In the genomic region with DNA sequence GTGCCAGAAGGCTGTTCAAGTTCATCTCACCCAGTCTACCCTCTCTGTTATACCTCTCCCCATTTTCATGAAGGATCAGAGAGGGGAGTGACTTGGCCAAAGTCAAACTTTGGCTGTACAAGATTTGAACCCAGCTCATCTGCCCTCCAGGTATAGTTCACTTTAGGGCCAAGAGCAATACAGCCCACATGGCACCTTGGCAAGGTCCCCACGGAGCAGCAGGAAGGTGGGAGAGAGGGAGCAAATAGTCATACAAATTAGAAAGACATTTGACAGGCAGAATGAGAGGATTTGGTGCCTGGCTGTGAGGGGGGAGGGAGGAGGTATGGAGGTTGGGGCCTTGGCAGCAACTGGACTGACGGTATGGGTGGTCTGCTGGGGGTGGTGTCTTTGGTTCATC, we compare ENCODE assay signal across 15 cellular contexts. TPM values are rescaled to one million over a fixed set of nuclear protein-coding genes. Genes with fewer than 3 reads are reported as not detected.
DNase-seq lines count a peak whose midpoint lies in the region; ATAC-seq and TF ChIP-seq lines count a peak whose summit lies in the region.
"Had no signal": no experiment of that assay in that cellular context is flagged by ENCODE, and none has a peak within 500 bp of the region (broad histone marks: within the 10 kb centered on the region; RNA-seq: fewer than 3 reads in every experiment).

No MANE protein-coding gene starts in this region.

- H3K36me3 ChIP-seq in suprapubic skin = no peaks in the 10 kb centered on the region
- H3K36me3 ChIP-seq in mesendoderm (ENCODE audit: control insufficient read depth, insufficient read depth, low read length) = no peaks in the 10 kb centered on the region
- H3K36me3 ChIP-seq: tibial artery had no signal

- intact Hi-C loops in activated CD4-positive, alpha-beta T cell treated with anti-CD3 and anti-CD28 coated beads, Interleukin-2, amount 10 ng/mL, durations not matched to agents 24 days and 14 days (cut with micrococcal nuclease) = loop anchor here (5.0 kb wide), 3 partner anchors 33 to 107 kb away; no protein-coding TSS in a partner anchor
- intact Hi-C loops in dorsolateral prefrontal cortex (cut with DNase I) (no loop called here), posterior vena cava (cut with DNase I) (no loop called here)

- H2BK15ac ChIP-seq in mesendoderm (replicated peaks; ENCODE audit: low read depth) = no peak overlapping the region

- H3K79me2 ChIP-seq in mesendoderm (ENCODE audit: control insufficient read depth, insufficient read depth, low read length) = no peaks in the 10 kb centered on the region

- H3K36me3 Mint-ChIP-seq in activated CD4-positive, alpha-beta T cell treated with anti-CD3 and anti-CD28 coated beads, Interleukin-2, amount 10 ng/mL, durations not matched to agents 24 days and 14 days (ENCODE audit: low read depth) = no peaks in the 10 kb centered on the region
- no peaks in the 10 kb centered on the region for H3K36me3 Mint-ChIP-seq in WTC11

- H3K4me3 ChIP-seq in dorsolateral prefrontal cortex (peak overlapping the region in 55 of 59 donors; percentile 50 to 81 (median 66)), suprapubic skin (no peak overlapping the region), mesendoderm (ENCODE audit: low read length) (no peak overlapping the region)
- H3K4me3 ChIP-seq: tibial artery had no signal

- DNase-seq in activated CD4-positive, alpha-beta T cell treated with anti-CD3 and anti-CD28 coated beads, Interleukin-2, amount 10 ng/mL, durations not matched to agents 24 days and 14 days = no peak
- DNase-seq in activated CD4-positive, alpha-beta T cell treated with anti-CD3 and anti-CD28 coated beads for 48 hours = no peak
- no peak for DNase-seq in WTC11 (ENCODE audit: low spot score)
- DNase-seq in dorsolateral prefrontal cortex = no peak
- DNase-seq in posterior vena cava (ENCODE audit: low spot score) = peak; percentile 34
- DNase-seq in SIG-M5 treated with dmso at 0.1 percent for 504 hours (lab: John Stamatoyannopoulos, UW; ENCODE audit: unreplicated experiment) = no peak
- no peak for DNase-seq in suprapubic skin (ENCODE audit: low spot score in 2 of 2)
- no peak for DNase-seq in mesendoderm
- DNase-seq: EL, foreskin fibroblast, NCI-H345, tibial artery had no signal

- H4K5ac ChIP-seq in mesendoderm (ENCODE audit: low read length) = no peak overlapping the region

- no peak for TF ChIP-seq CTCF in WTC11 (IDR thresholded peaks at IDR 0.05)
- no peak for TF ChIP-seq CTCF in dorsolateral prefrontal cortex (IDR thresholded peaks at IDR 0.05 in 54 of 56, conservative IDR thresholded peaks at IDR 0.05 in 2 of 56; ENCODE audit: low read depth in 1 of 56, partially characterized antibody in 56 of 56)
- TF ChIP-seq CTCF in suprapubic skin (IDR thresholded peaks at IDR 0.05) = no peak

- H2BK120ac ChIP-seq in mesendoderm (ENCODE audit: low read depth, low read length) = no peak overlapping the region

- no peaks in the 10 kb centered on the region for H3K79me1 ChIP-seq in mesendoderm (ENCODE audit: low read length)

- no peak for TF ChIP-seq POLR2A in suprapubic skin (IDR thresholded peaks at IDR 0.05)

- no peak overlapping the region for H3K9ac ChIP-seq in mesendoderm (ENCODE audit: low read length)

- peak overlapping the region in 46 of 59 donors; percentile 6 to 95 (median 75) for H3K27ac ChIP-seq in dorsolateral prefrontal cortex
- no peak overlapping the region for H3K27ac ChIP-seq in suprapubic skin
- no peak overlapping the region for H3K27ac ChIP-seq in mesendoderm (ENCODE audit: low read depth, low read length)
- H3K27ac ChIP-seq: tibial artery had no signal

- H3K4me2 ChIP-seq in mesendoderm (ENCODE audit: low read length) = no peak overlapping the region

- peak overlapping the region; percentile 25 for H3K27ac Mint-ChIP-seq in activated CD4-positive, alpha-beta T cell treated with anti-CD3 and anti-CD28 coated beads, Interleukin-2, amount 10 ng/mL, durations not matched to agents 24 days and 14 days
- H3K27ac Mint-ChIP-seq in WTC11 = no peak overlapping the region

- no peak overlapping the region for H2AK5ac ChIP-seq in mesendoderm (ENCODE audit: low read length)

- peaks cover 27% of the 10 kb centered on the region for H3K4me1 Mint-ChIP-seq in activated CD4-positive, alpha-beta T cell treated with anti-CD3 and anti-CD28 coated beads, Interleukin-2, amount 10 ng/mL, durations not matched to agents 24 days and 14 days
- peaks cover 4% of the 10 kb centered on the region for H3K4me1 Mint-ChIP-seq in WTC11

- CTCF ChIA-PET in WTC11 (lab: Charles Lee) = interaction anchor here (0.5 to 6.6 kb wide), 6 partner anchors 12 to 514 kb away, joined by 3 to 58 read pairs (median 11); a partner anchor contains a TSS

- no peak overlapping the region for H3K56ac ChIP-seq in mesendoderm (ENCODE audit: low read length)

- H4K8ac ChIP-seq in mesendoderm (ENCODE audit: low read depth, low read length) = no peak overlapping the region

- H3K4me1 ChIP-seq in suprapubic skin = peaks cover 19% of the 10 kb centered on the region
- no peaks in the 10 kb centered on the region for H3K4me1 ChIP-seq in mesendoderm (ENCODE audit: control insufficient read depth, low read depth, low read length)

- H3K27me3 ChIP-seq in dorsolateral prefrontal cortex = peaks cover 0 to 5% (median 0%) of the 10 kb centered on the region in 45 donors
- H3K27me3 ChIP-seq in suprapubic skin = peaks cover 78% of the 10 kb centered on the region
- H3K27me3 ChIP-seq in mesendoderm (ENCODE audit: insufficient read depth, low read length, poor library complexity) = peaks cover 61% of the 10 kb centered on the region

- POLR2A ChIA-PET in WTC11 (lab: Charles Lee) = no interaction called here

- H3K27me3 Mint-ChIP-seq in activated CD4-positive, alpha-beta T cell treated with anti-CD3 and anti-CD28 coated beads, Interleukin-2, amount 10 ng/mL, durations not matched to agents 24 days and 14 days = peaks cover 48% of the 10 kb centered on the region
- H3K27me3 Mint-ChIP-seq in WTC11 (ENCODE audit: low read depth) = peaks cover 100% of the 10 kb centered on the region

- no peak overlapping the region for H3K18ac ChIP-seq in mesendoderm (ENCODE audit: low read length)

- H3K9me3 ChIP-seq in suprapubic skin = no peaks in the 10 kb centered on the region
- H3K9me3 ChIP-seq: tibial artery had no signal

- no peak overlapping the region for H3K4ac ChIP-seq in mesendoderm (ENCODE audit: low read depth, low read length)

- WGBS in suprapubic skin = 34% methylated on average over 2 of the region's 2 CpGs
- WGBS in mesendoderm (ENCODE audit: extremely low coverage, insufficient coverage, low lambda C conversion rate) = no CpG with 5 or more reads among the region's 2 CpGs

- no peak for ATAC-seq in WTC11
- ATAC-seq: Right ventricle myocardium inferior had no signal

- H3K4me3 Mint-ChIP-seq in activated CD4-positive, alpha-beta T cell treated with anti-CD3 and anti-CD28 coated beads, Interleukin-2, amount 10 ng/mL, durations not matched to agents 24 days and 14 days = peak overlapping the region; percentile 87
- H3K4me3 Mint-ChIP-seq in WTC11 = peak overlapping the region; percentile 59; the same call in 1 of the 2 replicates

- no peak for TF ChIP-seq EP300 in suprapubic skin (IDR thresholded peaks at IDR 0.05)

- H3K23ac ChIP-seq in mesendoderm (ENCODE audit: low read length) = no peak overlapping the region

- H2BK5ac ChIP-seq in mesendoderm (ENCODE audit: low read length) = no peak overlapping the region

- no peaks in the 10 kb centered on the region for H3K9me3 Mint-ChIP-seq in activated CD4-positive, alpha-beta T cell treated with anti-CD3 and anti-CD28 coated beads, Interleukin-2, amount 10 ng/mL, durations not matched to agents 24 days and 14 days
- H3K9me3 Mint-ChIP-seq in WTC11 = no peaks in the 10 kb centered on the region

RNA-seq across cellular contexts. Expression of a gene that starts 1.0 kb away (rescaled TPM):
- 0.38 and 0.44 TPM in 2 replicates for total RNA-seq in activated CD4-positive, alpha-beta T cell treated with anti-CD3 and anti-CD28 coated beads, Interleukin-2, amount 10 ng/mL, durations not matched to agents 24 days and 14 days
- total RNA-seq in WTC11 (2021) = 0.50 to 0.80 TPM (median 0.60 TPM) in 3 replicates
- 100 to 1,000 TPM in 102 of 120 experiments, 10 to 100 TPM in 18; 40.8 to 217 (median 131) TPM for total RNA-seq in dorsolateral prefrontal cortex
- under 1 TPM in 1 of 2 donors, not detected in 1; 0.09 TPM for total RNA-seq in posterior vena cava
- total RNA-seq in suprapubic skin = under 1 TPM in 1 of 4 donors, not detected in 3; 0.55 TPM
- 0.07 TPM for polyA plus RNA-seq in mesendoderm (2013, experiment 1 of 2)
- polyA plus RNA-seq in mesendoderm (2013, experiment 2 of 2) = 0.06 TPM
- total RNA-seq: liver had no signal
- polyA plus RNA-seq: liver had no signal

RNA-seq across cellular contexts. Expression of a gene that starts 18.3 kb away (rescaled TPM):
- 0.31 and 0.56 TPM in 2 replicates for total RNA-seq in activated CD4-positive, alpha-beta T cell treated with anti-CD3 and anti-CD28 coated beads, Interleukin-2, amount 10 ng/mL, durations not matched to agents 24 days and 14 days
- total RNA-seq in WTC11 (2021) (not detected in 3 replicates), dorsolateral prefrontal cortex (10 to 100 TPM in 118 of 120 experiments, 1 to 10 TPM in 2; 6.5 to 30.5 (median 16.7) TPM), posterior vena cava (1 to 10 TPM in 1 of 2 donors, under 1 TPM in 1; 0.71 to 1.1 TPM), suprapubic skin (not detected)
- not detected for polyA plus RNA-seq in mesendoderm (2013, experiment 1 of 2)
- polyA plus RNA-seq in mesendoderm (2013, experiment 2 of 2) = not detected

RNA-seq across cellular contexts. Expression of a gene that starts 48.5 kb away (rescaled TPM):
- total RNA-seq in activated CD4-positive, alpha-beta T cell treated with anti-CD3 and anti-CD28 coated beads, Interleukin-2, amount 10 ng/mL, durations not matched to agents 24 days and 14 days = 71.3 and 76.7 TPM in 2 replicates
- total RNA-seq in WTC11 (2021) (42.5 to 50.7 TPM (median 48.9 TPM) in 3 replicates), dorsolateral prefrontal cortex (10 to 100 TPM; 25.6 to 57.3 (median 44.4) TPM), posterior vena cava (10 to 100 TPM; 29.0 to 45.9 TPM), suprapubic skin (10 to 100 TPM; 27.0 to 40.6 (median 28.5) TPM)
- polyA plus RNA-seq in mesendoderm (2013, experiment 1 of 2) = 26.9 TPM
- 26.4 TPM for polyA plus RNA-seq in mesendoderm (2013, experiment 2 of 2)

RNA-seq across cellular contexts. Expression of a gene that starts 50.8 kb away (rescaled TPM):
- not detected in 2 replicates for total RNA-seq in activated CD4-positive, alpha-beta T cell treated with anti-CD3 and anti-CD28 coated beads, Interleukin-2, amount 10 ng/mL, durations not matched to agents 24 days and 14 days
- total RNA-seq in WTC11 (2021) = 2.3 to 3.6 TPM (median 3.2 TPM) in 3 replicates
- total RNA-seq in dorsolateral prefrontal cortex = 10 to 100 TPM in 6 of 120 experiments, 1 to 10 TPM in 114; 1.6 to 14.9 (median 4.3) TPM
- 10 to 100 TPM; 25.2 to 47.1 TPM for total RNA-seq in posterior vena cava
- total RNA-seq in suprapubic skin = 1 to 10 TPM; 1.3 to 3.0 (median 1.8) TPM
- polyA plus RNA-seq in mesendoderm (2013, experiment 1 of 2) = 0.41 TPM
- 0.41 TPM for polyA plus RNA-seq in mesendoderm (2013, experiment 2 of 2)
- total RNA-seq: H4 had no signal

Comparison
In these comparisons a context has a peak if more than half of its experiments do, and no peak if none do; other contexts are left out.
1. H3K27ac ChIP-seq: peak in dorsolateral prefrontal cortex (46 of 59); none in suprapubic skin (single experiment) and mesendoderm (single experiment).
2. H3K4me3 ChIP-seq: peak in dorsolateral prefrontal cortex (55 of 59); none in suprapubic skin (single experiment) and mesendoderm (single experiment).
3. RNA of a gene that starts 1.0 kb away (total RNA-seq): 40.8 to 217 TPM in dorsolateral prefrontal cortex; 0.50 to 0.80 TPM in WTC11, 0.38 to 0.44 TPM in activated CD4-positive, alpha-beta T cell treated with anti-CD3 and anti-CD28 coated beads, Interleukin-2, amount 10 ng/mL, durations not matched to agents 24 days and 14 days, 0.09 TPM in posterior vena cava and 0.55 TPM in suprapubic skin; every median in the first group is over 10 times any median in the second.